14 cellular contexts compared by ENCODE assay signal in the genomic region with DNA sequence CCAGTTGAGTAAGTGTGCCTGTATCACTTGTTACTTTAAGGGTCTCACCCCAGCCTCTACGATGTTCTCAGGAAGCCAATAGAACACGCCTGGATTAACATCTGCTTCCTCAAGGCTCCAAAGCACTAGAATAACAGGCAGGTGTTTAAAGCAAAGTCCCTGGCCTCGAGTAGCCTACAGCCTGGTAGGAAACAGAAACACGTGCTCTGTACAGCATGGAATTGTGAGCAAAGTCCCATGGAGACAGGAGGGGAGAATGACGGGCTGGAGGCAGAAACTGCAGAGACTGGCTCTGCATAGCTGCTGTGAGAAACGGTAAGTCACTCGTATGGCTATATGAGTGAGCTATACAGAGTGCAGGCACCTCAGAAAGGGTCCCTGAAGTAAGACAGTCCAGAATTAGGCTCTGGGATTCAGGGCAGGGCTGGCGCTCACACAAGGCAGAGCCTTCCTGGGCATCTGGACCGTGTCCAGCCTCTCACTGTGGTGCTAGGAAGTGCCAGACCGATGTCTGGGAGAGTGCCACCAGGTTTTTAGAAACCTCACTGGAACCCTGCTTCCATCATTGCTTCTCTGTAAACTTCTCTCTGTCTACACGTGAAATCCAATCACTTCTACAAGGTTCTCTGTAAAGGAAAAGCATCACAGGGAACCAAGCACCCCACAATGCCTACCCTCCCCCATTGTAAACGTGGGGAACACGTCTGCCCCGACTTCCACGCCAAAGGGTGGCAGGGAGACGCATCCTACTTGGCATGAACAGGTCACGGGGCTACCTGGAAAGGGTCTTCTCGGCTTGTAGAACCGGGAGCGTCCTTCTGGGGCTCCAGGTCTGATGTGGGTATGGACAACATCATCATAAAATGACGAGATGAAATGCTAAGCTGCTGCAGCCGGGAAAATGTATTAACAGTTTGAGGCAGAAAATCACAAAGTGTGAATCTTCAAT. TPM values are rescaled to one million over a fixed set of nuclear protein-coding genes. Genes with fewer than 3 reads are reported as not detected.
"Had no signal": no experiment of that assay in that cellular context is flagged by ENCODE, and none has a peak within 500 bp of the region (broad histone marks: within the 10 kb centered on the region; RNA-seq: fewer than 3 reads in every experiment).

No MANE protein-coding gene starts in this region.

- ATAC-seq: activated CD4-positive, CD25-positive, alpha-beta regulatory T cell treated with anti-CD3 and anti-CD28 coated beads, Interleukin-2, amount 50 U/mL, for 24 hours; gastrocnemius medialis had no signal

- DNase-seq: activated naive CD8-positive, alpha-beta T cell treated with anti-CD3 and anti-CD28 coated beads, Interleukin-2, amount 10 ng/mL, durations not matched to agents 7 days and 5 days; activated T-cell treated with anti-CD3 and anti-CD28 coated beads, Interleukin-2, amount 50 U/mL, for 48 hours; anterior cingulate cortex; effector CD8-positive, alpha-beta T cell; gastrocnemius medialis; lower lobe of right lung; naive B cell; stimulated activated CD4-positive, alpha-beta T cell treated with anti-CD3 and anti-CD28 coated beads, Interleukin-2, amount 100 ng/mL, for 48 hours; stimulated activated naive CD4-positive, alpha-beta T cell treated with Interleukin-2 at 50 U/mL for 16 hours; T-helper 2 cell had no signal

- H3K9me3 ChIP-seq: gastrocnemius medialis, neutrophil, thoracic aorta had no signal

- H3K4me3 ChIP-seq: gastrocnemius medialis, lower lobe of right lung, thoracic aorta had no signal

- H3K36me3 ChIP-seq: gastrocnemius medialis, lower lobe of right lung, neutrophil, thoracic aorta had no signal

- H3K27ac ChIP-seq: gastrocnemius medialis, lower lobe of right lung, neutrophil, thoracic aorta had no signal

- H3K4me1 ChIP-seq: gastrocnemius medialis, lower lobe of right lung had no signal

RNA-seq across cellular contexts. Expression of gene SHH, which starts 38.7 kb away (rescaled TPM):
- total RNA-seq: activated naive CD8-positive, alpha-beta T cell treated with anti-CD3 and anti-CD28 coated beads, Interleukin-2, amount 10 ng/mL, durations not matched to agents 7 days and 5 days; gastrocnemius medialis had no signal
- polyA plus RNA-seq: fibroblast of lung had no signal
